In the genomic region with DNA sequence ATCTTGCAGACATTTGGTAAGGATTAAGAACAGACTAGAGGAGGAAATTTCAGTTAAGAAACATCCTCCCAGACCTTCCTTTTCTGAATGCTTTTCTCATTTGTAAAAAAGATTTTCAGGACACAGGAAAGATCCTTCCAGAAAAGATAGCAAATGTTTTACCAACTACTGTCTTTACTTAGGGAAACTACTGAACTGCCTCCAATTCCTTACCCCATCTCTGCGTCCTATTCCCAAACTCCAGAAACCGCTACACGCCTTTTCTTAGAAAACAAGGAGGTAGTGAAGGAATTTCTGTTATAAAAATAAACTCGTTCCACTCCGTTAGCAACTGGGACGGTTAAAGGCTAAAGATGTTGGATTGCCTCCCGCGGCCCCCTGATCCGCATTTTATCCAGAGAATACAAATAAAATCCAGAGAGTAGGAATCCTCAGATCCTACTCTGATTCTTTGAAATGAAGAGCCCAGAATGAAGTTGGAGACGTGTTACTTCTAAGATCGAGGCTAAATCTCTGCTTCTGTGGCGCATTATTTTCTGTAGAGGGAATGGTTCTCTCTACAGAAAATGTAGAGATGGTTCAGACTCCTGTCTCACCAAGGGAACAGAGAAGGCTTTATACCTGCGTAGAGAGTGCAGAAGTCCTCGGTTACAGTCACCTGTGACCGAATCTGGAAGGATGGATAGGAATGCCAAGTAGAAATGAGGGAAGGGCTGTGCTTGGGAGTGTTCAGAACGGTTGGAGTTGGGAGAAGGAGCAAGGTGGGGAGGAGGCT, we compare ENCODE assay signal across 8 cellular contexts.
DNase-seq lines count a peak whose midpoint lies in the region; ATAC-seq and TF ChIP-seq lines count a peak whose summit lies in the region.

No MANE protein-coding gene starts in this region.

- no peak for TF ChIP-seq POLR2A in HCT116 (IDR thresholded peaks at IDR 0.05; ENCODE audit: borderline replicate concordance, extremely low read depth, insufficient read depth, insufficient read length)
- TF ChIP-seq POLR2A in tibial nerve (IDR thresholded peaks at IDR 0.05), result no peak
- no peak for TF ChIP-seq POLR2A in erythroblast (IDR thresholded peaks at IDR 0.05; ENCODE audit: low read length)

- H3K27me3 Mint-ChIP-seq in activated CD8-positive, alpha-beta T cell treated with anti-CD3 and anti-CD28 coated beads for 36 hours, result peaks cover 58% of the 10 kb centered on the region

- ATAC-seq in HCT116 (no peak), GM21529 (IDR thresholded peaks at IDR 0.05; ENCODE audit: unreplicated experiment) (no peak)
- ATAC-seq in activated CD8-positive, alpha-beta T cell treated with anti-CD3 and anti-CD28 coated beads for 36 hours, result no peak

- peaks cover 4% of the 10 kb centered on the region for H3K36me3 Mint-ChIP-seq in activated CD8-positive, alpha-beta T cell treated with anti-CD3 and anti-CD28 coated beads for 36 hours (ENCODE audit: low read depth)

- WGBS in tibial nerve, 2 donors, result 1% methylated on average over 16 of the region's 16 CpGs

- TF ChIP-seq RAD21 in HCT116 (IDR thresholded peaks at IDR 0.05; ENCODE audit: low read depth), result no peak

- TF ChIP-seq EP300 in tibial nerve (IDR thresholded peaks at IDR 0.05), result no peak

- no TSS peak for BruUV-seq in HCT116 (replicated peaks; lab: Mats Ljungman, UMichigan)

- no peak overlapping the region for H3K4me3 ChIP-seq in HCT116 (replicated peaks in 1 of 2; ENCODE audit: low read depth in 1 of 2, low read length in 2 of 2)
- H3K4me3 ChIP-seq in tibial nerve, result peak overlapping the region; percentile 7 to 53 (median 28)

- no peaks in the 10 kb centered on the region for H3K36me3 ChIP-seq in HCT116 (ENCODE audit: control insufficient read depth in 1 of 2, insufficient read depth in 2 of 2, low read length in 2 of 2)
- no peaks in the 10 kb centered on the region for H3K36me3 ChIP-seq in tibial nerve

- DNase-seq in AG08395 (ENCODE audit: low spot score) (peak; percentile 25), HCT116 (ENCODE audit: low read depth, low spot score) (no peak), iPS-NIHi7 (ENCODE audit: extremely low spot score) (peak; percentile 45), tibial nerve (ENCODE audit: low spot score in 2 of 2) (no peak), erythroblast (lab: John Stamatoyannopoulos, UW) (no peak)
- no peak for DNase-seq in activated CD8-positive, alpha-beta T cell treated with anti-CD3 and anti-CD28 coated beads for 36 hours
- no peak for DNase-seq in stimulated activated CD4-positive, alpha-beta T cell treated with anti-CD3 and anti-CD28 coated beads, Interleukin-2, amount 100 ng/mL, for 24 hours

- H3K9me3 ChIP-seq in HCT116 (ENCODE audit: control insufficient read depth in 1 of 2, insufficient read depth in 1 of 2, low read depth in 1 of 2, low read length in 2 of 2), result no peaks in the 10 kb centered on the region
- H3K9me3 ChIP-seq in tibial nerve, result no peaks in the 10 kb centered on the region

- no peak overlapping the region for H3K9ac ChIP-seq in HCT116 (ENCODE audit: low read length)

- RAD21 ChIA-PET in HCT116 (lab: Charles Lee; ENCODE audit: low non-redundant PET in 1 of 2, low total read pairs in 2 of 2, uncharacterized antibody in 2 of 2, unreplicated experiment in 2 of 2), result no interaction called here

- no peaks in the 10 kb centered on the region for H3K9me2 ChIP-seq in HCT116 (ENCODE audit: insufficient read depth)

- H3K4me1 ChIP-seq in HCT116 (ENCODE audit: control insufficient read depth in 1 of 2, insufficient read depth in 2 of 2, low read length in 2 of 2), result peaks cover 0 to 10% of the 10 kb centered on the region in 2 experiments; a peak in 1 of 4 replicates
- peaks cover 0 to 34% (median 4%) of the 10 kb centered on the region in 4 donors for H3K4me1 ChIP-seq in tibial nerve

- CTCF ChIA-PET in HCT116 (lab: Charles Lee), result no interaction called here
- CTCF ChIA-PET in activated CD8-positive, alpha-beta T cell treated with anti-CD3 and anti-CD28 coated beads for 36 hours (lab: Charles Lee), result interaction anchor here (0.7 to 1.6 kb wide), 3 partner anchors 10 to 179 kb away, joined by 3 to 7 read pairs (median 4); no protein-coding TSS in a partner anchor

- intact Hi-C loops in HCT116 (cut with micrococcal nuclease), result no loop called here
- intact Hi-C loops in activated CD8-positive, alpha-beta T cell treated with anti-CD3 and anti-CD28 coated beads for 36 hours (cut with micrococcal nuclease), result no loop called here

- H3K4me1 Mint-ChIP-seq in activated CD8-positive, alpha-beta T cell treated with anti-CD3 and anti-CD28 coated beads for 36 hours (ENCODE audit: low read depth), result peaks cover 11% of the 10 kb centered on the region

- H3K4me3 Mint-ChIP-seq in activated CD8-positive, alpha-beta T cell treated with anti-CD3 and anti-CD28 coated beads for 36 hours, result peak overlapping the region; percentile 69

- H2AFZ ChIP-seq in HCT116 (ENCODE audit: low read depth, low read length, poor library complexity, severe bottlenecking), result peak overlapping the region; percentile 52

- POLR2A ChIA-PET in HCT116 (lab: Charles Lee), result interaction anchor here (0.7 kb wide), 1 partner anchor 12 kb away, joined by 3 read pairs; no protein-coding TSS in a partner anchor
- POLR2A ChIA-PET in activated CD8-positive, alpha-beta T cell treated with anti-CD3 and anti-CD28 coated beads for 36 hours (lab: Charles Lee), result no interaction called here

- TF ChIP-seq CTCF in HCT116 (IDR thresholded peaks at IDR 0.05 in 2 of 3, conservative IDR thresholded peaks at IDR 0.05 in 1 of 3; ENCODE audit: borderline replicate concordance in 1 of 3, insufficient read depth in 1 of 3, low read depth in 2 of 3, low read length in 2 of 3), result no peak
- no peak for TF ChIP-seq CTCF in activated CD8-positive, alpha-beta T cell treated with anti-CD3 and anti-CD28 coated beads for 36 hours (IDR thresholded peaks at IDR 0.05)
- TF ChIP-seq CTCF in tibial nerve (IDR thresholded peaks at IDR 0.05), result no peak

- H3K9me3 Mint-ChIP-seq in activated CD8-positive, alpha-beta T cell treated with anti-CD3 and anti-CD28 coated beads for 36 hours, result peaks cover 4% of the 10 kb centered on the region

- no peaks in the 10 kb centered on the region for H3K79me2 ChIP-seq in HCT116 (ENCODE audit: insufficient read depth, low read length)

- H3K27ac ChIP-seq in HCT116 (ENCODE audit: low read depth, low read length), result no peak overlapping the region
- H3K27ac ChIP-seq in tibial nerve, result peak overlapping the region in 1 of 4 donors; percentile 30

- H3K27ac Mint-ChIP-seq in activated CD8-positive, alpha-beta T cell treated with anti-CD3 and anti-CD28 coated beads for 36 hours, result peak overlapping the region; percentile 68

- no peaks in the 10 kb centered on the region for H4K20me1 ChIP-seq in HCT116 (ENCODE audit: insufficient read depth)

- H3K27me3 ChIP-seq in HCT116 (ENCODE audit: insufficient read depth, low read length) (no peaks in the 10 kb centered on the region), tibial nerve (peaks cover 0 to 11% of the 10 kb centered on the region in 2 donors)

- H3K4me2 ChIP-seq in HCT116 (ENCODE audit: low read length), result peak overlapping the region; percentile 33

TF ChIP-seq in HCT116, 20 proteins besides CTCF, POLR2A, EP300 and RAD21:
- TF ChIP-seq, protein P1, sequence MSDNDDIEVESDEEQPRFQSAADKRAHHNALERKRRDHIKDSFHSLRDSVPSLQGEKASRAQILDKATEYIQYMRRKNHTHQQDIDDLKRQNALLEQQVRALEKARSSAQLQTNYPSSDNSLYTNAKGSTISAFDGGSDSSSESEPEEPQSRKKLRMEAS (IDR thresholded peaks at IDR 0.05), result no peak; the same call in 1 of the 2 replicates
TF ChIP-seq in HCT116: peak in this region for 0.

Comparison
In these comparisons a context has a peak if more than half of its experiments do, and no peak if none do; other contexts are left out.
1. DNase-seq: peak in AG08395 (single experiment) and iPS-NIHi7 (single experiment); none in HCT116 (single experiment), activated CD8-positive, alpha-beta T cell treated with anti-CD3 and anti-CD28 coated beads for 36 hours (single experiment), tibial nerve (0 of 2), stimulated activated CD4-positive, alpha-beta T cell treated with anti-CD3 and anti-CD28 coated beads, Interleukin-2, amount 100 ng/mL, for 24 hours (0 of 2) and erythroblast (0 of 2).
2. H3K4me3 ChIP-seq: peak in tibial nerve (4 of 4); none in HCT116 (0 of 2).